Comparison of ENCODE assay signal across 9 cellular contexts in genomic region chr3:67384790-67385397, GRCh38.
A peak's percentile ranks its signal among the peaks of the same experiment; 100 is the strongest.
DNase-seq lines count a peak whose midpoint lies in the region; ATAC-seq, FAIRE-seq and TF ChIP-seq lines count a peak whose summit lies in the region.
"Had no signal": no experiment of that assay in that cellular context is flagged by ENCODE, and none has a peak within 500 bp of the region (broad histone marks: within the 10 kb centered on the region; RNA-seq: fewer than 3 reads in every experiment).

No MANE protein-coding gene starts in this region.

- no peak overlapping the region for H2AFZ ChIP-seq in hepatocyte

- H3K27me3 ChIP-seq in NT2/D1 (ENCODE audit: insufficient read depth, insufficient read length) (no peaks in the 10 kb centered on the region), hepatocyte (no peaks in the 10 kb centered on the region)

- no peaks in the 10 kb centered on the region for H4K20me1 ChIP-seq in hepatocyte (ENCODE audit: insufficient read depth, poor library complexity, severe bottlenecking)

- H3K79me2 ChIP-seq in hepatocyte = no peaks in the 10 kb centered on the region

- no peaks in the 10 kb centered on the region for H3K4me1 ChIP-seq in NT2/D1 (ENCODE audit: insufficient read depth, insufficient read length)
- peaks cover 10% of the 10 kb centered on the region for H3K4me1 ChIP-seq in hepatocyte (ENCODE audit: insufficient read depth)

- TF ChIP-seq CTCF in hepatocyte (IDR thresholded peaks at IDR 0.05; ENCODE audit: poor library complexity) = peak; percentile 62

- H3K9me3 ChIP-seq in NT2/D1 (ENCODE audit: insufficient read depth, low read length) (no peaks in the 10 kb centered on the region), hepatocyte (ENCODE audit: low read depth) (no peaks in the 10 kb centered on the region)

- ATAC-seq in HG03280 (IDR thresholded peaks at IDR 0.05; ENCODE audit: unreplicated experiment) = no peak
- ATAC-seq in GM21723 (IDR thresholded peaks at IDR 0.05; ENCODE audit: unreplicated experiment) = no peak

- WGBS in hepatocyte (ENCODE audit: low lambda C conversion rate, missing lambda C conversion rate) = 61% methylated on average over 10 of the region's 10 CpGs

- H3K36me3 ChIP-seq in NT2/D1 (ENCODE audit: insufficient read depth, insufficient read length, low read length) (no peaks in the 10 kb centered on the region), hepatocyte (replicated peaks; ENCODE audit: insufficient read depth, low read depth) (no peaks in the 10 kb centered on the region)

- H3K9ac ChIP-seq in NT2/D1 (ENCODE audit: insufficient read length, low read depth) = no peak overlapping the region

- DNase-seq in Ammon's horn (ENCODE audit: low spot score) (peak; percentile 57), H54 (ENCODE audit: insufficient read length, low spot score) (peak; percentile 15), NT2/D1 (ENCODE audit: low read depth, low spot score) (peak; percentile 44), hepatocyte (ENCODE audit: low spot score) (peak; percentile 66)
- peak; percentile 31 for DNase-seq in activated naive CD4-positive, alpha-beta T cell treated with Interleukin-2 at 50 U/mL for 16 hours
- peak; percentile 41 for DNase-seq in stimulated activated CD4-positive, alpha-beta T cell treated with anti-CD3 and anti-CD28 coated beads, Interleukin-4, amount 100 ng/mL, for 1 hour

- no peaks in the 10 kb centered on the region for H3K9me2 ChIP-seq in hepatocyte (replicated peaks; ENCODE audit: insufficient read depth)

- no peak overlapping the region for H3K4me2 ChIP-seq in hepatocyte

- TF ChIP-seq POLR2A in H54 (IDR thresholded peaks at IDR 0.05; ENCODE audit: low read depth, low read length) = no peak

- H3K27ac ChIP-seq in hepatocyte = no peak overlapping the region

- H3K4me3 ChIP-seq in NT2/D1 (ENCODE audit: insufficient read length, low read depth) (no peak overlapping the region), hepatocyte (no peak overlapping the region)

- FAIRE-seq in H54 (lab: Jason Lieb, UNC) = peak; percentile 38
- FAIRE-seq: islet of Langerhans had no signal

Comparison
In these comparisons a context has a peak if more than half of its experiments do, and no peak if none do; other contexts are left out.
1. DNase-seq: peak in every context shown above with its lines; median percentile 66 in hepatocyte; 57 in Ammon's horn; 44 in NT2/D1; 41 in stimulated activated CD4-positive, alpha-beta T cell treated with anti-CD3 and anti-CD28 coated beads, Interleukin-4, amount 100 ng/mL, for 1 hour; 31 in activated naive CD4-positive, alpha-beta T cell treated with Interleukin-2 at 50 U/mL for 16 hours; 15 in H54.